Comparison of ENCODE assay signal across 1 cellular context in the genomic region with DNA sequence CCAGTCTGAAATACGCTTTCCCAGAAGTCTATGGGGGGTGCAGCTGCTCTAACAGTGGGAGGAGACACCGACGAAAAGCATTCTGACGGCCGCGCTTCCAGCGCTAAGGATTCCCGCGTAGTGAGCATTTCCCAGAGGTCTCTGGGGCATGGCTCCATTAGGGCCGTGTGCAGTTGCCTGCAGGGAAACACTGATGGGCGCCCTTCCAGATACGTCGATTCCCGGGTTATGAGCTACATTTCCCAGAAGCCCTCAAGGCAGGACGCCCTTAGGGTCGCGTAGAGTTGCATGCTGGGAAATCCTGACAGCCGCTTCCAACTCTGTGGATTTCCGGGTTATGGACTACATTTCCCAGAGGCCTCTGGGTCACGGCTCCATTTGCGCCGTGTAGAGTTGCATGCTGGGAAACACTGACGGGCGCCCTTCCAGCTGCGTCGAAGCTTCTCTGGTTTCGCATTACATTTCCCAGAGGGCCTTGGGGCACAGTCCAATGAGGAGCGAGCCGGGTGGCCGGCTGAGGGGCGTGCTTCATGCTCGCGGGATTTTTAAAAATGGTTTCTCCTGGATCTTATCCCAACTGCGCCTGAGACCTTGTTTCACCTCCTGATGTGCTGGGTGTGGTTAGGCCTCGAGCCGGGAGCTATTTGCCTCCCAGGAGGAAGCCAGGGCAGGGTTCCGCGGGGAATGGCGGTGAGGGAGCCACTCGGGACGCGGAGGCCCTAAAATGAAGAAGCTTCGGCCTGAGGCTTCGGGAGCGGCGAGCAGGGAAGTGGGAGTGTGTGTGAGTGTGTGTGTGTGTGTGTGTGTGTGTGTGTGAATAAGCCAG.
TF ChIP-seq lines count a peak whose summit lies in the region.

No MANE protein-coding gene starts in this region.

TF ChIP-seq in HepG2, 621 proteins besides CTCF, POLR2A, EP300 and RAD21 (continued from another document and continues in another):
- TF ChIP-seq, protein P1, sequence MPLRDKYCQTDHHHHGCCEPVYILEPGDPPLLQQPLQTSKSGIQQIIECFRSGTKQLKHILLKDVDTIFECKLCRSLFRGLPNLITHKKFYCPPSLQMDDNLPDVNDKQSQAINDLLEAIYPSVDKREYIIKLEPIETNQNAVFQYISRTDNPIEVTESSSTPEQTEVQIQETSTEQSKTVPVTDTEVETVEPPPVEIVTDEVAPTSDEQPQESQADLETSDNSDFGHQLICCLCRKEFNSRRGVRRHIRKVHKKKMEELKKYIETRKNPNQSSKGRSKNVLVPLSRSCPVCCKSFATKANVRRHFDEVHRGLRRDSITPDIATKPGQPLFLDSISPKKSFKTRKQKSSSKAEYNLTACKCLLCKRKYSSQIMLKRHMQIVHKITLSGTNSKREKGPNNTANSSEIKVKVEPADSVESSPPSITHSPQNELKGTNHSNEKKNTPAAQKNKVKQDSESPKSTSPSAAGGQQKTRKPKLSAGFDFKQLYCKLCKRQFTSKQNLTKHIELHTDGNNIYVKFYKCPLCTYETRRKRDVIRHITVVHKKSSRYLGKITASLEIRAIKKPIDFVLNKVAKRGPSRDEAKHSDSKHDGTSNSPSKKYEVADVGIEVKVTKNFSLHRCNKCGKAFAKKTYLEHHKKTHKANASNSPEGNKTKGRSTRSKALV (CRISPR knock-in tag; IDR thresholded peaks at IDR 0.05), result no peak
- TF ChIP-seq RNF2 (conservative IDR thresholded peaks at IDR 0.05; ENCODE audit: low read depth) (no peak), IRF2 (CRISPR knock-in tag; IDR thresholded peaks at IDR 0.05) (peak; percentile 64; the same call in 1 of the 2 replicates), SRSF1 (optimal IDR thresholded peaks at IDR 0.05; ENCODE audit: low read depth, low read length) (peak; percentile 13), REPIN1 (CRISPR knock-in tag; IDR thresholded peaks at IDR 0.05; ENCODE audit: borderline replicate concordance, low read depth) (0 out of 2 replicates have a peak, but pooled peaks have one; percentile 10), RFXAP (CRISPR knock-in tag; IDR thresholded peaks at IDR 0.05; ENCODE audit: borderline replicate concordance) (no peak), THAP11 (CRISPR knock-in tag; IDR thresholded peaks at IDR 0.05) (peak; percentile 98), PHF5A (CRISPR knock-in tag; IDR thresholded peaks at IDR 0.05; ENCODE audit: low read depth, unreplicated experiment) (peak; percentile 36), NFYC (CRISPR knock-in tag; IDR thresholded peaks at IDR 0.05) (peak; percentile 80), HDAC1 (CRISPR knock-in tag; IDR thresholded peaks at IDR 0.05) (peak; percentile 91), ZNF670 (CRISPR knock-in tag; IDR thresholded peaks at IDR 0.05; ENCODE audit: borderline replicate concordance) (no peak), ZMYM2 (CRISPR knock-in tag; IDR thresholded peaks at IDR 0.05) (peak; percentile 46; the same call in 1 of the 2 replicates), NRL (CRISPR knock-in tag; IDR thresholded peaks at IDR 0.05; ENCODE audit: borderline replicate concordance) (0 out of 2 replicates have a peak, but pooled peaks have one; percentile 10), NAIF1 (CRISPR knock-in tag; IDR thresholded peaks at IDR 0.05; ENCODE audit: borderline replicate concordance) (no peak; the same call in 1 of the 2 replicates), ERF (CRISPR knock-in tag; IDR thresholded peaks at IDR 0.05) (0 out of 2 replicates have a peak, but pooled peaks have one; percentile 20), CREM (IDR thresholded peaks at IDR 0.05) (peak; percentile 94), CREM (CRISPR knock-in tag; IDR thresholded peaks at IDR 0.05) (no peak), ZNF230 (CRISPR knock-in tag; IDR thresholded peaks at IDR 0.05) (no peak), ZNF432 (CRISPR knock-in tag; IDR thresholded peaks at IDR 0.05; ENCODE audit: borderline replicate concordance) (no peak), NFE2 (CRISPR knock-in tag; IDR thresholded peaks at IDR 0.05) (no peak)
- TF ChIP-seq, protein P2, sequence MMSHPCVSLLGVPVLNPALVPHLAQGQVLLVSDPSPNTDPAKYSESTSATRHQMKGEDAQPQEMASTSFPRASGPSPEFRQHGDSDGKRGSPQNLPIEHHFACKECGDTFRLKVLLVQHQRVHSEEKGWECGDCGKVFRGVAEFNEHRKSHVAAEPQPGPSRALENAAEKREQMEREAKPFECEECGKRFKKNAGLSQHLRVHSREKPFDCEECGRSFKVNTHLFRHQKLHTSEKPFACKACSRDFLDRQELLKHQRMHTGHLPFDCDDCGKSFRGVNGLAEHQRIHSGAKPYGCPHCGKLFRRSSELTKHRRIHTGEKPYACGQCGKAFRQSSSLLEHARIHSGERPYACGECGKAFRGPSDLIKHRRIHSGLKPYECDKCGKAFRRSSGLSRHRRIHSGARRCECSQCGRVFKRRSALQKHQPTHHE (CRISPR knock-in tag; IDR thresholded peaks at IDR 0.05; ENCODE audit: borderline replicate concordance), result no peak
- TF ChIP-seq, protein P3, sequence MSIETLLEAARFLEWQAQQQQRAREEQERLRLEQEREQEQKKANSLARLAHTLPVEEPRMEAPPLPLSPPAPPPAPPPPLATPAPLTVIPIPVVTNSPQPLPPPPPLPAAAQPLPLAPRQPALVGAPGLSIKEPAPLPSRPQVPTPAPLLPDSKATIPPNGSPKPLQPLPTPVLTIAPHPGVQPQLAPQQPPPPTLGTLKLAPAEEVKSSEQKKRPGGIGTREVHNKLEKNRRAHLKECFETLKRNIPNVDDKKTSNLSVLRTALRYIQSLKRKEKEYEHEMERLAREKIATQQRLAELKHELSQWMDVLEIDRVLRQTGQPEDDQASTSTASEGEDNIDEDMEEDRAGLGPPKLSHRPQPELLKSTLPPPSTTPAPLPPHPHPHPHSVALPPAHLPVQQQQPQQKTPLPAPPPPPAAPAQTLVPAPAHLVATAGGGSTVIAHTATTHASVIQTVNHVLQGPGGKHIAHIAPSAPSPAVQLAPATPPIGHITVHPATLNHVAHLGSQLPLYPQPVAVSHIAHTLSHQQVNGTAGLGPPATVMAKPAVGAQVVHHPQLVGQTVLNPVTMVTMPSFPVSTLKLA (IDR thresholded peaks at IDR 0.05), result 0 out of 2 replicates have a peak, but pooled peaks have one; percentile 9
- TF ChIP-seq, protein P4, sequence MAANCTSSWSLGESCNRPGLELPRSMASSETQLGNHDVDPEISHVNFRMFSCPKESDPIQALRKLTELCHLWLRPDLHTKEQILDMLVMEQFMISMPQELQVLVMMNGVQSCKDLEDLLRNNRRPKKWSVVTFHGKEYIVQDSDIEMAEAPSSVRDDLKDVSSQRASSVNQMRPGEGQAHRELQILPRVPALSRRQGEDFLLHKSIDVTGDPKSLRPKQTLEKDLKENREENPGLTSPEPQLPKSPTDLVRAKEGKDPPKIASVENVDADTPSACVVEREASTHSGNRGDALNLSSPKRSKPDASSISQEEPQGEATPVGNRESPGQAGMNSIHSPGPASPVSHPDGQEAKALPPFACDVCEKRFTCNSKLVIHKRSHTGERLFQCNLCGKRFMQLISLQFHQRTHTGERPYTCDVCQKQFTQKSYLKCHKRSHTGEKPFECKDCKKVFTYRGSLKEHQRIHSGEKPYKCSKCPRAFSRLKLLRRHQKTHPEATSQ (CRISPR knock-in tag; IDR thresholded peaks at IDR 0.05; ENCODE audit: borderline replicate concordance), result no peak
- TF ChIP-seq, protein P5, sequence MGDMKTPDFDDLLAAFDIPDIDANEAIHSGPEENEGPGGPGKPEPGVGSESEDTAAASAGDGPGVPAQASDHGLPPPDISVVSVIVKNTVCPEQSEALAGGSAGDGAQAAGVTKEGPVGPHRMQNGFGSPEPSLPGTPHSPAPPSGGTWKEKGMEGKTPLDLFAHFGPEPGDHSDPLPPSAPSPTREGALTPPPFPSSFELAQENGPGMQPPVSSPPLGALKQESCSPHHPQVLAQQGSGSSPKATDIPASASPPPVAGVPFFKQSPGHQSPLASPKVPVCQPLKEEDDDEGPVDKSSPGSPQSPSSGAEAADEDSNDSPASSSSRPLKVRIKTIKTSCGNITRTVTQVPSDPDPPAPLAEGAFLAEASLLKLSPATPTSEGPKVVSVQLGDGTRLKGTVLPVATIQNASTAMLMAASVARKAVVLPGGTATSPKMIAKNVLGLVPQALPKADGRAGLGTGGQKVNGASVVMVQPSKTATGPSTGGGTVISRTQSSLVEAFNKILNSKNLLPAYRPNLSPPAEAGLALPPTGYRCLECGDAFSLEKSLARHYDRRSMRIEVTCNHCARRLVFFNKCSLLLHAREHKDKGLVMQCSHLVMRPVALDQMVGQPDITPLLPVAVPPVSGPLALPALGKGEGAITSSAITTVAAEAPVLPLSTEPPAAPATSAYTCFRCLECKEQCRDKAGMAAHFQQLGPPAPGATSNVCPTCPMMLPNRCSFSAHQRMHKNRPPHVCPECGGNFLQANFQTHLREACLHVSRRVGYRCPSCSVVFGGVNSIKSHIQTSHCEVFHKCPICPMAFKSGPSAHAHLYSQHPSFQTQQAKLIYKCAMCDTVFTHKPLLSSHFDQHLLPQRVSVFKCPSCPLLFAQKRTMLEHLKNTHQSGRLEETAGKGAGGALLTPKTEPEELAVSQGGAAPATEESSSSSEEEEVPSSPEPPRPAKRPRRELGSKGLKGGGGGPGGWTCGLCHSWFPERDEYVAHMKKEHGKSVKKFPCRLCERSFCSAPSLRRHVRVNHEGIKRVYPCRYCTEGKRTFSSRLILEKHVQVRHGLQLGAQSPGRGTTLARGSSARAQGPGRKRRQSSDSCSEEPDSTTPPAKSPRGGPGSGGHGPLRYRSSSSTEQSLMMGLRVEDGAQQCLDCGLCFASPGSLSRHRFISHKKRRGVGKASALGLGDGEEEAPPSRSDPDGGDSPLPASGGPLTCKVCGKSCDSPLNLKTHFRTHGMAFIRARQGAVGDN (CRISPR knock-in tag; IDR thresholded peaks at IDR 0.05), result peak; percentile 87
- TF ChIP-seq, protein P6, sequence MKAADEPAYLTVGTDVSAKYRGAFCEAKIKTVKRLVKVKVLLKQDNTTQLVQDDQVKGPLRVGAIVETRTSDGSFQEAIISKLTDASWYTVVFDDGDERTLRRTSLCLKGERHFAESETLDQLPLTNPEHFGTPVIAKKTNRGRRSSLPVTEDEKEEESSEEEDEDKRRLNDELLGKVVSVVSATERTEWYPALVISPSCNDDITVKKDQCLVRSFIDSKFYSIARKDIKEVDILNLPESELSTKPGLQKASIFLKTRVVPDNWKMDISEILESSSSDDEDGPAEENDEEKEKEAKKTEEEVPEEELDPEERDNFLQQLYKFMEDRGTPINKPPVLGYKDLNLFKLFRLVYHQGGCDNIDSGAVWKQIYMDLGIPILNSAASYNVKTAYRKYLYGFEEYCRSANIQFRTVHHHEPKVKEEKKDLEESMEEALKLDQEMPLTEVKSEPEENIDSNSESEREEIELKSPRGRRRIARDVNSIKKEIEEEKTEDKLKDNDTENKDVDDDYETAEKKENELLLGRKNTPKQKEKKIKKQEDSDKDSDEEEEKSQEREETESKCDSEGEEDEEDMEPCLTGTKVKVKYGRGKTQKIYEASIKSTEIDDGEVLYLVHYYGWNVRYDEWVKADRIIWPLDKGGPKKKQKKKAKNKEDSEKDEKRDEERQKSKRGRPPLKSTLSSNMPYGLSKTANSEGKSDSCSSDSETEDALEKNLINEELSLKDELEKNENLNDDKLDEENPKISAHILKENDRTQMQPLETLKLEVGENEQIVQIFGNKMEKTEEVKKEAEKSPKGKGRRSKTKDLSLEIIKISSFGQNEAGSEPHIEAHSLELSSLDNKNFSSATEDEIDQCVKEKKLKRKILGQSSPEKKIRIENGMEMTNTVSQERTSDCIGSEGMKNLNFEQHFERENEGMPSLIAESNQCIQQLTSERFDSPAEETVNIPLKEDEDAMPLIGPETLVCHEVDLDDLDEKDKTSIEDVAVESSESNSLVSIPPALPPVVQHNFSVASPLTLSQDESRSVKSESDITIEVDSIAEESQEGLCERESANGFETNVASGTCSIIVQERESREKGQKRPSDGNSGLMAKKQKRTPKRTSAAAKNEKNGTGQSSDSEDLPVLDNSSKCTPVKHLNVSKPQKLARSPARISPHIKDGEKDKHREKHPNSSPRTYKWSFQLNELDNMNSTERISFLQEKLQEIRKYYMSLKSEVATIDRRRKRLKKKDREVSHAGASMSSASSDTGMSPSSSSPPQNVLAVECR (CRISPR knock-in tag; IDR thresholded peaks at IDR 0.05; ENCODE audit: borderline replicate concordance), result peak; percentile 94
- TF ChIP-seq, protein P7, sequence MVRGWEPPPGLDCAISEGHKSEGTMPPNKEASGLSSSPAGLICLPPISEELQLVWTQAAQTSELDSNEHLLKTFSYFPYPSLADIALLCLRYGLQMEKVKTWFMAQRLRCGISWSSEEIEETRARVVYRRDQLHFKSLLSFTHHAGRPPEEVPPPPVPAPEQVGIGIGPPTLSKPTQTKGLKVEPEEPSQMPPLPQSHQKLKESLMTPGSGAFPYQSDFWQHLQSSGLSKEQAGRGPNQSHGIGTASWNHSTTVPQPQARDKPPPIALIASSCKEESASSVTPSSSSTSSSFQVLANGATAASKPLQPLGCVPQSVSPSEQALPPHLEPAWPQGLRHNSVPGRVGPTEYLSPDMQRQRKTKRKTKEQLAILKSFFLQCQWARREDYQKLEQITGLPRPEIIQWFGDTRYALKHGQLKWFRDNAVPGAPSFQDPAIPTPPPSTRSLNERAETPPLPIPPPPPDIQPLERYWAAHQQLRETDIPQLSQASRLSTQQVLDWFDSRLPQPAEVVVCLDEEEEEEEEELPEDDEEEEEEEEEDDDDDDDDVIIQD (CRISPR knock-in tag; IDR thresholded peaks at IDR 0.05; ENCODE audit: low read depth), result peak; percentile 53; the same call in 1 of the 2 replicates
- TF ChIP-seq, protein P8, sequence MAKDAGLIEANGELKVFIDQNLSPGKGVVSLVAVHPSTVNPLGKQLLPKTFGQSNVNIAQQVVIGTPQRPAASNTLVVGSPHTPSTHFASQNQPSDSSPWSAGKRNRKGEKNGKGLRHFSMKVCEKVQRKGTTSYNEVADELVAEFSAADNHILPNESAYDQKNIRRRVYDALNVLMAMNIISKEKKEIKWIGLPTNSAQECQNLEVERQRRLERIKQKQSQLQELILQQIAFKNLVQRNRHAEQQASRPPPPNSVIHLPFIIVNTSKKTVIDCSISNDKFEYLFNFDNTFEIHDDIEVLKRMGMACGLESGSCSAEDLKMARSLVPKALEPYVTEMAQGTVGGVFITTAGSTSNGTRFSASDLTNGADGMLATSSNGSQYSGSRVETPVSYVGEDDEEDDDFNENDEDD (CRISPR knock-in tag; IDR thresholded peaks at IDR 0.05; ENCODE audit: borderline replicate concordance), result peak; percentile 92
- TF ChIP-seq, protein P9, sequence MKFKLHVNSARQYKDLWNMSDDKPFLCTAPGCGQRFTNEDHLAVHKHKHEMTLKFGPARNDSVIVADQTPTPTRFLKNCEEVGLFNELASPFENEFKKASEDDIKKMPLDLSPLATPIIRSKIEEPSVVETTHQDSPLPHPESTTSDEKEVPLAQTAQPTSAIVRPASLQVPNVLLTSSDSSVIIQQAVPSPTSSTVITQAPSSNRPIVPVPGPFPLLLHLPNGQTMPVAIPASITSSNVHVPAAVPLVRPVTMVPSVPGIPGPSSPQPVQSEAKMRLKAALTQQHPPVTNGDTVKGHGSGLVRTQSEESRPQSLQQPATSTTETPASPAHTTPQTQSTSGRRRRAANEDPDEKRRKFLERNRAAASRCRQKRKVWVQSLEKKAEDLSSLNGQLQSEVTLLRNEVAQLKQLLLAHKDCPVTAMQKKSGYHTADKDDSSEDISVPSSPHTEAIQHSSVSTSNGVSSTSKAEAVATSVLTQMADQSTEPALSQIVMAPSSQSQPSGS (CRISPR knock-in tag; IDR thresholded peaks at IDR 0.05), result no peak
- TF ChIP-seq, protein P10, sequence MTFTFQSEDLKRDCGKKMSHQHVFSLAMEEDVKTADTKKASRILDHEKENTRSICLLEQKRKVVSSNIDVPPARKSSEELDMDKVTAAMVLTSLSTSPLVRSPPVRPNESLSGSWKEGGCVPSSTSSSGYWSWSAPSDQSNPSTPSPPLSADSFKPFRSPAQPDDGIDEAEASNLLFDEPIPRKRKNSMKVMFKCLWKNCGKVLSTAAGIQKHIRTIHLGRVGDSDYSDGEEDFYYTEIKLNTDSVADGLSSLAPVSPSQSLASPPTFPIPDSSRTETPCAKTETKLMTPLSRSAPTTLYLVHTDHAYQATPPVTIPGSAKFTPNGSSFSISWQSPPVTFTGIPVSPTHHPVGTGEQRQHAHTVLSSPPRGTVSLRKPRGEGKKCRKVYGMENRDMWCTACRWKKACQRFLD (CRISPR knock-in tag; IDR thresholded peaks at IDR 0.05; ENCODE audit: borderline replicate concordance), result 0 out of 2 replicates have a peak, but pooled peaks have one; percentile 32
